In genomic region chr2:95231723-95232122, GRCh38 we compare ENCODE assay signal across 8 cellular contexts. TPM values are rescaled to one million over a fixed set of nuclear protein-coding genes. Genes with fewer than 3 reads are reported as not detected.
DNase-seq lines count a peak whose midpoint lies in the region; ATAC-seq and TF ChIP-seq lines count a peak whose summit lies in the region.

No MANE protein-coding gene starts in this region.

- TF ChIP-seq CTCF in SU-DHL-6 (IDR thresholded peaks at IDR 0.05; ENCODE audit: insufficient read depth, low read length, poor library complexity, severe bottlenecking) (peak; percentile 44), fibroblast of the aortic adventitia (IDR thresholded peaks at IDR 0.05; ENCODE audit: insufficient read depth, low read length) (peak; percentile 83)

- no peak overlapping the region for H3K4me2 ChIP-seq in SU-DHL-6 (ENCODE audit: low read depth, low read length, poor library complexity, severe bottlenecking)

- no peak overlapping the region for H2AFZ ChIP-seq in SU-DHL-6 (ENCODE audit: low read depth, low read length, severe bottlenecking)

- no peaks in the 10 kb centered on the region for H3K27me3 ChIP-seq in SU-DHL-6 (ENCODE audit: low read length)

- H3K79me2 ChIP-seq in SU-DHL-6 (ENCODE audit: insufficient read depth, low read length), result no peaks in the 10 kb centered on the region

- H3K36me3 ChIP-seq in SU-DHL-6 (ENCODE audit: low read length), result no peaks in the 10 kb centered on the region

- peak; percentile 85 for DNase-seq in AG08395 (ENCODE audit: low spot score)
- peak; percentile 36 for DNase-seq in GDM1 (lab: John Stamatoyannopoulos, UW)
- DNase-seq in NCI-H1092 (lab: John Stamatoyannopoulos, UW), result peak; percentile 40
- DNase-seq in fibroblast of the aortic adventitia (ENCODE audit: low read depth), result peak; percentile 68
- peak; percentile 71 for DNase-seq in pons (ENCODE audit: low spot score)

- H3K4me3 ChIP-seq in SU-DHL-6 (ENCODE audit: insufficient read depth, low read length, poor library complexity, severe bottlenecking), result no peak overlapping the region
- no peak overlapping the region for H3K4me3 ChIP-seq in fibroblast of the aortic adventitia (ENCODE audit: low read depth, low read length)

- no peaks in the 10 kb centered on the region for H4K20me1 ChIP-seq in SU-DHL-6 (ENCODE audit: low read depth, low read length)

- no peak for ATAC-seq in GM21390 (IDR thresholded peaks at IDR 0.05; ENCODE audit: unreplicated experiment)
- no peak for ATAC-seq in HG02588 (IDR thresholded peaks at IDR 0.05; ENCODE audit: unreplicated experiment)

- H3K9me2 ChIP-seq in SU-DHL-6 (replicated peaks; ENCODE audit: insufficient read depth, low read length), result no peaks in the 10 kb centered on the region

- no peaks in the 10 kb centered on the region for H3F3A ChIP-seq in SU-DHL-6 (ENCODE audit: insufficient read depth)

- no peak overlapping the region for H3K9ac ChIP-seq in SU-DHL-6 (ENCODE audit: low read length)

- H3K9me3 ChIP-seq in SU-DHL-6 (ENCODE audit: insufficient read depth, low read length), result no peaks in the 10 kb centered on the region

- H3K27ac ChIP-seq in SU-DHL-6 (ENCODE audit: low read depth, low read length), result no peak overlapping the region

RNA-seq across cellular contexts. Expression of gene ZNF892, which starts 24.4 kb away (rescaled TPM):
- 4.9 and 7.3 TPM in 2 replicates for total RNA-seq in fibroblast of the aortic adventitia (ENCODE audit: low replicate concordance)

RNA-seq across cellular contexts. Expression of gene PROM2, which starts 42.5 kb away (rescaled TPM):
- 0.18 and 0.33 TPM in 2 replicates for total RNA-seq in fibroblast of the aortic adventitia (ENCODE audit: low replicate concordance)
